In genomic region chr3:77539677-77540076, GRCh38 we compare ENCODE assay signal across 1 cellular context.
TF ChIP-seq lines count a peak whose summit lies in the region.

No MANE protein-coding gene starts in this region.

TF ChIP-seq in WTC11, 78 proteins besides CTCF, POLR2A, EP300 and RAD21 (continued from another document):
- TF ChIP-seq JAZF1 (CRISPR knock-in tag; IDR thresholded peaks at IDR 0.05) (no peak), TEAD4 (CRISPR knock-in tag; IDR thresholded peaks at IDR 0.05) (no peak), ZBTB21 (CRISPR knock-in tag; IDR thresholded peaks at IDR 0.05; ENCODE audit: borderline replicate concordance) (no peak), ZNF423 (CRISPR knock-in tag; IDR thresholded peaks at IDR 0.05) (no peak), E2F4 (CRISPR knock-in tag; IDR thresholded peaks at IDR 0.05; ENCODE audit: borderline replicate concordance, low read depth) (no peak), ZNF121 (CRISPR knock-in tag; IDR thresholded peaks at IDR 0.05) (no peak), AFF4 (CRISPR knock-in tag; IDR thresholded peaks at IDR 0.05; ENCODE audit: borderline replicate concordance) (no peak), FOXK1 (CRISPR knock-in tag; IDR thresholded peaks at IDR 0.05) (no peak), ESRRA (CRISPR knock-in tag; IDR thresholded peaks at IDR 0.05; ENCODE audit: borderline replicate concordance) (no peak), SOX15 (CRISPR knock-in tag; IDR thresholded peaks at IDR 0.05) (no peak)
- TF ChIP-seq, protein P1, sequence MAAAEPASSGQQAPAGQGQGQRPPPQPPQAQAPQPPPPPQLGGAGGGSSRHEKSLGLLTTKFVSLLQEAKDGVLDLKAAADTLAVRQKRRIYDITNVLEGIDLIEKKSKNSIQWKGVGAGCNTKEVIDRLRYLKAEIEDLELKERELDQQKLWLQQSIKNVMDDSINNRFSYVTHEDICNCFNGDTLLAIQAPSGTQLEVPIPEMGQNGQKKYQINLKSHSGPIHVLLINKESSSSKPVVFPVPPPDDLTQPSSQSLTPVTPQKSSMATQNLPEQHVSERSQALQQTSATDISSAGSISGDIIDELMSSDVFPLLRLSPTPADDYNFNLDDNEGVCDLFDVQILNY (CRISPR knock-in tag; IDR thresholded peaks at IDR 0.05) = no peak
